Comparison of ENCODE assay signal across 13 cellular contexts in the genomic region with DNA sequence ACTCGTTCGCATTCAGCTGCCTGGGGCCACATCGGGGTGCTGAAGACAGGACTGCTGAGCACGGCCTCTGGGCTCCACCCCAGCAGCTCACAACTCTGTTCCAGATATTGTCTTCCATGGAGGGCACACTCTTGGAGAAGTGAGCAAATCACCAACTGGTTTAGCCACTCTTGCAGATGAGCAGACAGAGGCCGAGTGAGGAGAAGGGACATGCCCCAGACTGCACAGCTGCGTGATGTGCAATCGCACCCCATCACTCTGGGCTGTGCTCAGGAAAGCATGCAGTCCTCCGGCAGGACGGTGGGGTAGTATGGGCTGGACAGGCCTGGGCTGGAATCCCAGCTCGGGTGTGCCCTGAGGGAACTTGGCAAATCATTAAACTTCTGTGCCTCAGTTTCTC.
DNase-seq lines count a peak whose midpoint lies in the region; ATAC-seq and TF ChIP-seq lines count a peak whose summit lies in the region.
"Had no signal": no experiment of that assay in that cellular context is flagged by ENCODE, and none has a peak within 500 bp of the region (broad histone marks: within the 10 kb centered on the region; RNA-seq: fewer than 3 reads in every experiment).

No MANE protein-coding gene starts in this region.

- DNase-seq in heart left ventricle (no peak), Right ventricle myocardium superior (no peak), prostate gland (ENCODE audit: low spot score) (peak; percentile 50), HUDEP-2 (lab: John Stamatoyannopoulos, UW; ENCODE audit: unreplicated experiment in 76 of 76) (no peak), DMS53 treated with DMSO at 0.1 percent for 48 hours (lab: John Stamatoyannopoulos, UW; ENCODE audit: unreplicated experiment) (no peak), COR-L47 (lab: John Stamatoyannopoulos, UW) (no peak)
- DNase-seq: activated CD4-positive, alpha-beta T cell treated with anti-CD3 and anti-CD28 coated beads for 1 hour; cortex of kidney; GOT3; MM.1S; stimulated activated naive B cell treated with anti-CD40 and anti-IgM and Interleukin-4, amounts not matched to agents 10 μg/mL and 1 μg/mL and 100 μg/mL, for 72 hours had no signal

- H3K4me3 ChIP-seq in heart left ventricle (no peak overlapping the region), prostate gland (no peak overlapping the region)

- no peaks in the 10 kb centered on the region for H3K9me3 ChIP-seq in heart left ventricle
- H3K9me3 ChIP-seq in prostate gland: no peaks in the 10 kb centered on the region

- H3K27ac ChIP-seq in heart left ventricle: peak overlapping the region; percentile 2 to 77 (median 59)
- H3K27ac ChIP-seq in prostate gland: peak overlapping the region; percentile 52 to 73

- no peaks in the 10 kb centered on the region for H3K36me3 ChIP-seq in heart left ventricle
- H3K36me3 ChIP-seq in prostate gland: no peaks in the 10 kb centered on the region

- 60 to 76% (median 67%) methylated on average over 7 to 10 of the region's 10 CpGs for WGBS in heart left ventricle, 4 donors
- WGBS in prostate gland: 32% methylated on average over 10 of the region's 10 CpGs

- intact Hi-C loops in heart left ventricle (cut with DNase I): loop anchor here in 7 of 10 donors (1.0 to 5.0 kb wide), 5 partner anchors 105 to 112 kb away; a partner anchor contains a TSS
- intact Hi-C loops in Right ventricle myocardium superior (cut with DNase I): loop anchor here (5.0 kb wide), 1 partner anchor 105 kb away; no protein-coding TSS in a partner anchor
- intact Hi-C loops in prostate gland (cut with DNase I): loop anchor here (5.0 kb wide), 1 partner anchor 105 kb away; no protein-coding TSS in a partner anchor

- TF ChIP-seq POLR2A in heart left ventricle (IDR thresholded peaks at IDR 0.05) (no peak), prostate gland (IDR thresholded peaks at IDR 0.05) (no peak)

- TF ChIP-seq CTCF in heart left ventricle (IDR thresholded peaks at IDR 0.05): no peak
- TF ChIP-seq CTCF in prostate gland (IDR thresholded peaks at IDR 0.05): no peak

- H3K4me1 ChIP-seq in heart left ventricle (peaks cover 7 to 77% (median 59%) of the 10 kb centered on the region in 12 donors), prostate gland (replicated peaks) (peaks cover 11% of the 10 kb centered on the region)

- H3K27me3 ChIP-seq in heart left ventricle (no peaks in the 10 kb centered on the region), prostate gland (replicated peaks; ENCODE audit: insufficient read depth) (no peaks in the 10 kb centered on the region)

- ATAC-seq in heart left ventricle (peak; percentile 6 to 11 (median 7)), Right ventricle myocardium superior (ENCODE audit: poor library complexity) (no peak), esophagus mucosa (peak; percentile 87), GM21529 (IDR thresholded peaks at IDR 0.05; ENCODE audit: unreplicated experiment) (no peak)
- ATAC-seq: stimulated activated naive B cell treated with anti-CD40 and anti-IgM and Interleukin-4, amounts not matched to agents 10 μg/mL and 1 μg/mL and 100 μg/mL, for 72 hours had no signal

Comparison
In these comparisons a context has a peak if more than half of its experiments do, and no peak if none do; other contexts are left out.
1. ATAC-seq: peak in heart left ventricle (4 of 4) and esophagus mucosa (single experiment); none in Right ventricle myocardium superior (single experiment) and GM21529 (single experiment).